23 cellular contexts compared by ENCODE assay signal in genomic region chr1:13697738-13698137, GRCh38. TPM values are rescaled to one million over a fixed set of nuclear protein-coding genes. Genes with fewer than 3 reads are reported as not detected.
A peak's percentile ranks its signal among the peaks of the same experiment; 100 is the strongest.
DNase-seq lines count a peak whose midpoint lies in the region; ATAC-seq and TF ChIP-seq lines count a peak whose summit lies in the region.
"Had no signal": no experiment of that assay in that cellular context is flagged by ENCODE, and none has a peak within 500 bp of the region (broad histone marks: within the 10 kb centered on the region; RNA-seq: fewer than 3 reads in every experiment).

No MANE protein-coding gene starts in this region.

- TF ChIP-seq CTCF in CD14-positive monocyte (IDR thresholded peaks at IDR 0.05) (peak; percentile 20), Calu3 (IDR thresholded peaks at IDR 0.05; ENCODE audit: unreplicated experiment) (no peak), NB4 (IDR thresholded peaks at IDR 0.05; ENCODE audit: low read depth, low read length) (peak; percentile 18), brain (conservative IDR thresholded peaks at IDR 0.05) (no peak), GM10248 (IDR thresholded peaks at IDR 0.05; ENCODE audit: control extremely low read depth, extremely low read depth, low read depth, missing control alignments) (no peak)

- H3K4me3 ChIP-seq in NB4 (ENCODE audit: low read depth, low read length) = no peak overlapping the region
- H3K4me3 ChIP-seq: esophagus squamous epithelium, uterus had no signal

- intact Hi-C loops in CD14-positive monocyte (cut with micrococcal nuclease) = no loop called here
- intact Hi-C loops in Calu3 (cut with micrococcal nuclease; ENCODE audit: unreplicated experiment) = loop anchor here (10.0 kb wide), 1 partner anchor 127 kb away; no protein-coding TSS in a partner anchor
- intact Hi-C loops in left colon (cut with DNase I, micrococcal nuclease) = no loop called here

- no peak for ATAC-seq in activated CD8-positive, alpha-beta memory T cell treated with anti-CD3 and anti-CD28 coated beads, Interleukin-2, amount 10 ng/mL, durations not matched to agents 7 days and 5 days
- ATAC-seq in left colon = no peak
- ATAC-seq: left ventricle myocardium superior; sciatic nerve; stimulated activated memory B cell treated with anti-CD40 and anti-IgM and Interleukin-4, amounts not matched to agents 10 μg/mL and 1 μg/mL and 100 μg/mL, for 72 hours had no signal

- H3K4me3 Mint-ChIP-seq in CD14-positive monocyte (no peak overlapping the region), Calu3 (ENCODE audit: low read depth, unreplicated experiment) (no peak overlapping the region), brain (peak overlapping the region in 3 of 5 experiments; percentile 14 to 74 (median 55))
- no peak overlapping the region for H3K4me3 Mint-ChIP-seq in activated CD8-positive, alpha-beta memory T cell treated with anti-CD3 and anti-CD28 coated beads, Interleukin-2, amount 10 ng/mL, durations not matched to agents 7 days and 5 days
- H3K4me3 Mint-ChIP-seq: dendritic cell treated with granulocyte-macrophage colony-stimulating factor and Interleukin-4, amounts not matched to agents 40 ng/mL and 50 ng/mL, for 4 days; nephron progenitor cell; stimulated activated memory B cell treated with anti-CD40 and anti-IgM and Interleukin-4, amounts not matched to agents 10 μg/mL and 1 μg/mL and 100 μg/mL, for 72 hours had no signal

- DNase-seq in CD14-positive monocyte (ENCODE audit: low spot score) (no peak), Calu3 (no peak), NB4 (ENCODE audit: low read depth) (peak; percentile 25), GM10248 (ENCODE audit: extremely low spot score) (no peak), SK-N-DZ (ENCODE audit: low spot score) (no peak), left colon (no peak)
- DNase-seq in activated CD8-positive, alpha-beta memory T cell treated with anti-CD3 and anti-CD28 coated beads, Interleukin-2, amount 10 ng/mL, durations not matched to agents 7 days and 5 days = no peak
- DNase-seq: activated T-cell treated with anti-CD3 and anti-CD28 coated beads for 4 hours; anterior cingulate cortex; BE2C; esophagus squamous epithelium; hypothalamus; left ventricle myocardium superior; NCI-H2081 treated with DMSO at 0.1 percent for 48 hours; NCI-H748 treated with DMSO at 0.1 percent for 48 hours; nephron progenitor cell; SHP77 treated with DMSO at 0.1 percent for 48 hours; stimulated activated CD4-positive, alpha-beta T cell treated with anti-CD3 and anti-CD28 coated beads, Interleukin-4, amount 100 ng/mL, for 4 hours; uterus had no signal

- POLR2A ChIA-PET in GM10248 (lab: Yijun Ruan, JAX) = no interaction called here

- H3K9me3 Mint-ChIP-seq in CD14-positive monocyte (peaks cover 3 to 9% (median 6%) of the 10 kb centered on the region in 7 donors), Calu3 (ENCODE audit: low read depth, unreplicated experiment) (peaks cover 7% of the 10 kb centered on the region), brain (peaks cover 16 to 23% (median 20%) of the 10 kb centered on the region in 5 experiments)
- H3K9me3 Mint-ChIP-seq in activated CD8-positive, alpha-beta memory T cell treated with anti-CD3 and anti-CD28 coated beads, Interleukin-2, amount 10 ng/mL, durations not matched to agents 7 days and 5 days (ENCODE audit: low read depth) = no peaks in the 10 kb centered on the region

- peaks cover 28% of the 10 kb centered on the region for H3K4me1 Mint-ChIP-seq in CD14-positive monocyte
- H3K4me1 Mint-ChIP-seq in Calu3 (ENCODE audit: low read depth, unreplicated experiment) = peaks cover 7% of the 10 kb centered on the region
- peaks cover 43% of the 10 kb centered on the region for H3K4me1 Mint-ChIP-seq in brain
- peaks cover 29% of the 10 kb centered on the region for H3K4me1 Mint-ChIP-seq in activated CD8-positive, alpha-beta memory T cell treated with anti-CD3 and anti-CD28 coated beads, Interleukin-2, amount 10 ng/mL, durations not matched to agents 7 days and 5 days

- H3K27me3 Mint-ChIP-seq in CD14-positive monocyte (ENCODE audit: low read depth in 3 of 3) (peaks cover 6 to 14% (median 7%) of the 10 kb centered on the region in 3 donors), Calu3 (ENCODE audit: unreplicated experiment) (no peaks in the 10 kb centered on the region), brain (peaks cover 9% of the 10 kb centered on the region)
- H3K27me3 Mint-ChIP-seq in activated CD8-positive, alpha-beta memory T cell treated with anti-CD3 and anti-CD28 coated beads, Interleukin-2, amount 10 ng/mL, durations not matched to agents 7 days and 5 days = peaks cover 2% of the 10 kb centered on the region
- H3K27me3 Mint-ChIP-seq: stimulated activated memory B cell treated with anti-CD40 and anti-IgM and Interleukin-4, amounts not matched to agents 10 μg/mL and 1 μg/mL and 100 μg/mL, for 72 hours had no signal

- no peak overlapping the region for H3K27ac Mint-ChIP-seq in CD14-positive monocyte
- peak overlapping the region; percentile 61 for H3K27ac Mint-ChIP-seq in Calu3 (ENCODE audit: unreplicated experiment)
- H3K27ac Mint-ChIP-seq in brain = no peak overlapping the region
- no peak overlapping the region for H3K27ac Mint-ChIP-seq in activated CD8-positive, alpha-beta memory T cell treated with anti-CD3 and anti-CD28 coated beads, Interleukin-2, amount 10 ng/mL, durations not matched to agents 7 days and 5 days
- H3K27ac Mint-ChIP-seq: dendritic cell treated with granulocyte-macrophage colony-stimulating factor and Interleukin-4, amounts not matched to agents 40 ng/mL and 50 ng/mL, for 4 days; nephron progenitor cell; stimulated activated memory B cell treated with anti-CD40 and anti-IgM and Interleukin-4, amounts not matched to agents 10 μg/mL and 1 μg/mL and 100 μg/mL, for 72 hours had no signal

- H3K36me3 Mint-ChIP-seq in CD14-positive monocyte (peaks cover 0 to 2% of the 10 kb centered on the region in 2 donors), Calu3 (ENCODE audit: insufficient read depth, unreplicated experiment) (peaks cover 17% of the 10 kb centered on the region), brain (peaks cover 15% of the 10 kb centered on the region)
- peaks cover 6% of the 10 kb centered on the region for H3K36me3 Mint-ChIP-seq in activated CD8-positive, alpha-beta memory T cell treated with anti-CD3 and anti-CD28 coated beads, Interleukin-2, amount 10 ng/mL, durations not matched to agents 7 days and 5 days

- BruUV-seq in Calu3 (replicated peaks; lab: Mats Ljungman, UMichigan) = no TSS peak

- CTCF ChIA-PET in Calu3 (lab: Charles Lee) = no interaction called here
- CTCF ChIA-PET in GM10248 (lab: Yijun Ruan, JAX) = no interaction called here
- CTCF ChIA-PET in activated CD8-positive, alpha-beta memory T cell treated with anti-CD3 and anti-CD28 coated beads, Interleukin-2, amount 10 ng/mL, durations not matched to agents 7 days and 5 days (lab: Charles Lee) = interaction anchor here (0.6 kb wide), 1 partner anchor 28 kb away, joined by 3 read pairs; no protein-coding TSS in a partner anchor

- no peak for TF ChIP-seq POLR2A in NB4 (IDR thresholded peaks at IDR 0.05; ENCODE audit: extremely low read depth, insufficient read length)

RNA-seq across cellular contexts. Expression of gene PRDM2, which starts 2.2 kb away (rescaled TPM):
- polyA plus RNA-seq in CD14-positive monocyte (1 to 10 TPM; 4.1 to 7.6 TPM), brain (ENCODE audit: insufficient read depth, low read depth, low replicate concordance) (30.0 TPM)
- total RNA-seq in Calu3 (2022) (26.9 and 29.9 TPM in 2 replicates), left colon (10 to 100 TPM; 33.3 to 33.8 TPM)
- total RNA-seq in activated CD8-positive, alpha-beta memory T cell treated with anti-CD3 and anti-CD28 coated beads, Interleukin-2, amount 10 ng/mL, durations not matched to agents 7 days and 5 days = 10 to 100 TPM; 55.0 to 58.5 TPM
- polyA plus RNA-seq in SK-N-DZ (2014; cell fraction: cytosol; rRNA removed) = 4.3 and 7.3 TPM in 2 replicates
- polyA plus RNA-seq in SK-N-DZ (2014; cell fraction: nucleus; rRNA removed) = 4.6 and 10.9 TPM in 2 replicates

Comparison
In these comparisons a context has a peak if more than half of its experiments do, and no peak if none do; other contexts are left out.
1. H3K4me3 Mint-ChIP-seq: peak in brain (3 of 5); none in CD14-positive monocyte (0 of 2), Calu3 (single experiment) and activated CD8-positive, alpha-beta memory T cell treated with anti-CD3 and anti-CD28 coated beads, Interleukin-2, amount 10 ng/mL, durations not matched to agents 7 days and 5 days (single experiment).
2. CTCF ChIP-seq: peak in CD14-positive monocyte (single experiment) and NB4 (single experiment); none in Calu3 (single experiment), brain (0 of 2) and GM10248 (single experiment).